Comparison of ENCODE assay signal across 19 cellular contexts in genomic region chr1:12565966-12566352, GRCh38. TPM values are rescaled to one million over a fixed set of nuclear protein-coding genes. Genes with fewer than 3 reads are reported as not detected.
DNase-seq lines count a peak whose midpoint lies in the region; ATAC-seq and TF ChIP-seq lines count a peak whose summit lies in the region.
"Had no signal": no experiment of that assay in that cellular context is flagged by ENCODE, and none has a peak within 500 bp of the region (broad histone marks: within the 10 kb centered on the region; RNA-seq: fewer than 3 reads in every experiment).

No MANE protein-coding gene starts in this region.

- peaks cover 0 to 30% (median 12%) of the 10 kb centered on the region in 11 donors for H3K9me3 ChIP-seq in heart right ventricle

- H3K27me3 ChIP-seq in heart right ventricle = no peaks in the 10 kb centered on the region

- peaks cover 3 to 26% (median 17%) of the 10 kb centered on the region in 9 donors for H3K4me1 ChIP-seq in heart right ventricle

- H3K36me3 Mint-ChIP-seq in stimulated activated naive B cell treated with anti-CD40 and anti-IgM and Interleukin-4, amounts not matched to agents 10 μg/mL and 1 μg/mL and 100 μg/mL, for 72 hours = peaks cover 64 to 75% of the 10 kb centered on the region in 2 donors

- no peak for TF ChIP-seq CTCF in heart right ventricle (IDR thresholded peaks at IDR 0.05)

- H3K4me3 ChIP-seq in heart right ventricle = no peak overlapping the region
- H3K4me3 ChIP-seq: GM23338 had no signal

- H3K9me3 Mint-ChIP-seq in stimulated activated naive B cell treated with anti-CD40 and anti-IgM and Interleukin-4, amounts not matched to agents 10 μg/mL and 1 μg/mL and 100 μg/mL, for 72 hours = peaks cover 18 to 35% of the 10 kb centered on the region in 2 donors

- H3K27ac ChIP-seq in heart right ventricle = peak overlapping the region in 8 of 10 donors; percentile 13 to 77 (median 54)

- H3K36me3 ChIP-seq in heart right ventricle = peaks cover 0 to 50% (median 22%) of the 10 kb centered on the region in 9 donors

- peak in 6 of 8 donors; percentile 5 to 40 (median 26) for ATAC-seq in heart right ventricle
- ATAC-seq in stimulated activated naive B cell treated with anti-CD40 and anti-IgM and Interleukin-4, amounts not matched to agents 10 μg/mL and 1 μg/mL and 100 μg/mL, for 72 hours (replicated peaks) = peak in 1 of 2 donors; percentile 47
- ATAC-seq: GM23338, T-helper 17 cell had no signal

- DNase-seq in NCI-H2196 (lab: John Stamatoyannopoulos, UW; ENCODE audit: unreplicated experiment) (peak; percentile 6), heart right ventricle (no peak), DMS153 (lab: John Stamatoyannopoulos, UW) (no peak), T1000 (lab: John Stamatoyannopoulos, UW) (no peak)
- no peak for DNase-seq in stimulated activated naive B cell treated with anti-CD40 and anti-IgM and Interleukin-4, amounts not matched to agents 10 μg/mL and 1 μg/mL and 100 μg/mL, for 72 hours
- DNase-seq in activated CD4-positive, alpha-beta T cell treated with anti-CD3 and anti-CD28 coated beads for 1 hour = no peak
- DNase-seq: activated B cell treated with CpG ODN at 0.5 μM for 24 hours; activated CD8-positive, alpha-beta memory T cell treated with anti-CD3 and anti-CD28 coated beads for 24 hours; cerebellar nuclear complex; endodermal cell; KG1; NCI-H1048; NCI-H2171; NK-92 treated with Interleukin-12 subunit alpha and Interleukin-12 subunit beta, amount 100 ng/mL, for 24 hours; SHP77 treated with DMSO at 0.1 percent for 48 hours; stimulated activated CD4-positive, alpha-beta T cell treated with anti-CD3 and anti-CD28 coated beads, Interleukin-4, amount 100 ng/mL, for 1 hour; T-helper 17 cell had no signal

- WGBS in heart right ventricle, 2 donors = 76 to 80% methylated on average over 7 of the region's 7 CpGs

- intact Hi-C loops in heart right ventricle (cut with DNase I) = no loop called here

- H3K27me3 Mint-ChIP-seq in stimulated activated naive B cell treated with anti-CD40 and anti-IgM and Interleukin-4, amounts not matched to agents 10 μg/mL and 1 μg/mL and 100 μg/mL, for 72 hours = no peaks in the 10 kb centered on the region
- H3K27me3 Mint-ChIP-seq: T-helper 17 cell had no signal

- peak overlapping the region; percentile 75 for H3K27ac Mint-ChIP-seq in stimulated activated naive B cell treated with anti-CD40 and anti-IgM and Interleukin-4, amounts not matched to agents 10 μg/mL and 1 μg/mL and 100 μg/mL, for 72 hours
- H3K27ac Mint-ChIP-seq: activated B cell treated with CpG ODN at 0.5 μM for 24 hours, endodermal cell, GM23338, T-helper 17 cell had no signal

- H3K4me3 Mint-ChIP-seq in stimulated activated naive B cell treated with anti-CD40 and anti-IgM and Interleukin-4, amounts not matched to agents 10 μg/mL and 1 μg/mL and 100 μg/mL, for 72 hours = no peak overlapping the region
- H3K4me3 Mint-ChIP-seq: activated B cell treated with CpG ODN at 0.5 μM for 24 hours, endodermal cell, GM23338, T-helper 17 cell had no signal

- peak; percentile 38; the same call in 1 of the 2 replicates for TF ChIP-seq POLR2A in Raji (IDR thresholded peaks at IDR 0.05; ENCODE audit: insufficient read depth, low read depth, low read length)

- H3K4me1 Mint-ChIP-seq in stimulated activated naive B cell treated with anti-CD40 and anti-IgM and Interleukin-4, amounts not matched to agents 10 μg/mL and 1 μg/mL and 100 μg/mL, for 72 hours = peaks cover 0 to 5% of the 10 kb centered on the region in 2 donors
- H3K4me1 Mint-ChIP-seq: activated B cell treated with CpG ODN at 0.5 μM for 24 hours, endodermal cell, GM23338 had no signal

RNA-seq across cellular contexts. Expression of gene DHRS3, which starts 52.1 kb away (rescaled TPM):
- total RNA-seq in heart right ventricle = 10 to 100 TPM; 50.8 to 88.3 (median 63.7) TPM
- polyA plus RNA-seq in heart right ventricle = 10 to 100 TPM; 39.9 to 93.5 TPM
